ENCODE assay signal across 12 cellular contexts in genomic region chr10:12405342-12406320, GRCh38. TPM values are rescaled to one million over a fixed set of nuclear protein-coding genes. Genes with fewer than 3 reads are reported as not detected.
DNase-seq lines count a peak whose midpoint lies in the region; ATAC-seq, FAIRE-seq and TF ChIP-seq lines count a peak whose summit lies in the region.
"Had no signal": no experiment of that assay in that cellular context is flagged by ENCODE, and none has a peak within 500 bp of the region (broad histone marks: within the 10 kb centered on the region; RNA-seq: fewer than 3 reads in every experiment).

No MANE protein-coding gene starts in this region.

- POLR2A ChIA-PET in activated B cell treated with CpG ODN at 0.5 μM for 24 hours (lab: Charles Lee), result interaction anchor here (0.7 kb wide), 1 partner anchor 47 kb away, joined by 4 read pairs; no protein-coding TSS in a partner anchor
- POLR2A ChIA-PET in activated CD4-positive, alpha-beta T cell treated with anti-CD3 and anti-CD28 coated beads, Interleukin-2, amount 10 ng/mL, durations not matched to agents 7 days and 5 days (lab: Charles Lee), result no interaction called here

- peak overlapping the region; percentile 35 for H3K4me3 Mint-ChIP-seq in stimulated activated naive CD8-positive, alpha-beta T cell treated with anti-CD3 and anti-CD28 coated beads, Interleukin-15, Interleukin-2, amounts not matched to agents 100 ng/mL and 50 ng/mL, for 24 hours
- H3K4me3 Mint-ChIP-seq in activated B cell treated with CpG ODN at 0.5 μM for 24 hours, result no peak overlapping the region
- H3K4me3 Mint-ChIP-seq in activated CD4-positive, alpha-beta T cell treated with anti-CD3 and anti-CD28 coated beads, Interleukin-2, amount 10 ng/mL, durations not matched to agents 7 days and 5 days, result no peak overlapping the region
- H3K4me3 Mint-ChIP-seq: dendritic cell treated with granulocyte-macrophage colony-stimulating factor and Interleukin-4, amounts not matched to agents 40 ng/mL and 50 ng/mL, for 4 days had no signal

- no peaks in the 10 kb centered on the region for H3K27me3 Mint-ChIP-seq in stimulated activated naive CD8-positive, alpha-beta T cell treated with anti-CD3 and anti-CD28 coated beads, Interleukin-15, Interleukin-2, amounts not matched to agents 100 ng/mL and 50 ng/mL, for 24 hours
- H3K27me3 Mint-ChIP-seq in activated B cell treated with CpG ODN at 0.5 μM for 24 hours, result no peaks in the 10 kb centered on the region
- no peaks in the 10 kb centered on the region for H3K27me3 Mint-ChIP-seq in activated CD4-positive, alpha-beta T cell treated with anti-CD3 and anti-CD28 coated beads, Interleukin-2, amount 10 ng/mL, durations not matched to agents 7 days and 5 days
- H3K27me3 Mint-ChIP-seq: dendritic cell treated with granulocyte-macrophage colony-stimulating factor and Interleukin-4, amounts not matched to agents 40 ng/mL and 50 ng/mL, for 4 days had no signal

- ATAC-seq in stimulated activated naive CD8-positive, alpha-beta T cell treated with anti-CD3 and anti-CD28 coated beads, Interleukin-15, Interleukin-2, amounts not matched to agents 100 U/mL and 50 U/mL, for 24 hours, result no peak
- no peak for ATAC-seq in activated B cell treated with CpG ODN at 0.5 μM for 24 hours (ENCODE audit: low read depth)
- no peak for ATAC-seq in HG02852 (IDR thresholded peaks at IDR 0.05; ENCODE audit: unreplicated experiment)

- intact Hi-C loops in activated B cell treated with CpG ODN at 0.5 μM for 24 hours (cut with micrococcal nuclease), result no loop called here

- peaks cover 62% of the 10 kb centered on the region for H3K4me1 Mint-ChIP-seq in stimulated activated naive CD8-positive, alpha-beta T cell treated with anti-CD3 and anti-CD28 coated beads, Interleukin-15, Interleukin-2, amounts not matched to agents 100 ng/mL and 50 ng/mL, for 24 hours (ENCODE audit: low read depth)
- peaks cover 33% of the 10 kb centered on the region for H3K4me1 Mint-ChIP-seq in activated B cell treated with CpG ODN at 0.5 μM for 24 hours
- peaks cover 26% of the 10 kb centered on the region for H3K4me1 Mint-ChIP-seq in activated CD4-positive, alpha-beta T cell treated with anti-CD3 and anti-CD28 coated beads, Interleukin-2, amount 10 ng/mL, durations not matched to agents 7 days and 5 days

- CTCF ChIA-PET in activated B cell treated with CpG ODN at 0.5 μM for 24 hours (lab: Charles Lee), result interaction anchor here (0.8 kb wide), 1 partner anchor 80 kb away, joined by 3 read pairs; no protein-coding TSS in a partner anchor
- CTCF ChIA-PET in activated CD4-positive, alpha-beta T cell treated with anti-CD3 and anti-CD28 coated beads, Interleukin-2, amount 10 ng/mL, durations not matched to agents 7 days and 5 days (lab: Charles Lee), result interaction anchor here (0.5 to 2.7 kb wide), 3 partner anchors 11 to 770 kb away, joined by 3 to 9 read pairs (median 4); no protein-coding TSS in a partner anchor

- DNase-seq in stimulated activated naive CD8-positive, alpha-beta T cell treated with anti-CD3 and anti-CD28 coated beads, Interleukin-15, Interleukin-2, amounts not matched to agents 100 U/mL and 50 U/mL, for 24 hours, result no peak
- no peak for DNase-seq in activated B cell treated with CpG ODN at 0.5 μM for 24 hours
- no peak for DNase-seq in RKO (ENCODE audit: low spot score)
- no peak for DNase-seq in central memory CD4-positive, alpha-beta T cell
- DNase-seq in activated CD4-positive, alpha-beta T cell treated with anti-CD3 and anti-CD28 coated beads, Interleukin-2, amount 10 ng/mL, durations not matched to agents 7 days and 5 days, result no peak
- DNase-seq: activated naive CD4-positive, alpha-beta T cell treated with anti-CD3 and anti-CD28 coated beads, Interleukin-2, amount 50 U/mL, for 16 hours; NCI-H187 treated with DMSO at 0.1 percent for 48 hours; sigmoid colon had no signal

- TF ChIP-seq CTCF in activated B cell treated with CpG ODN at 0.5 μM for 24 hours (IDR thresholded peaks at IDR 0.05), result no peak

- peaks cover 17% of the 10 kb centered on the region for H3K36me3 Mint-ChIP-seq in stimulated activated naive CD8-positive, alpha-beta T cell treated with anti-CD3 and anti-CD28 coated beads, Interleukin-15, Interleukin-2, amounts not matched to agents 100 ng/mL and 50 ng/mL, for 24 hours (ENCODE audit: low read depth)
- peaks cover 58% of the 10 kb centered on the region for H3K36me3 Mint-ChIP-seq in activated B cell treated with CpG ODN at 0.5 μM for 24 hours (ENCODE audit: low read depth)
- H3K36me3 Mint-ChIP-seq in activated CD4-positive, alpha-beta T cell treated with anti-CD3 and anti-CD28 coated beads, Interleukin-2, amount 10 ng/mL, durations not matched to agents 7 days and 5 days (ENCODE audit: low read depth), result peaks cover 3% of the 10 kb centered on the region

- H3K27ac Mint-ChIP-seq in stimulated activated naive CD8-positive, alpha-beta T cell treated with anti-CD3 and anti-CD28 coated beads, Interleukin-15, Interleukin-2, amounts not matched to agents 100 ng/mL and 50 ng/mL, for 24 hours, result peak overlapping the region; percentile 72
- peak overlapping the region; percentile 63 for H3K27ac Mint-ChIP-seq in activated B cell treated with CpG ODN at 0.5 μM for 24 hours
- no peak overlapping the region for H3K27ac Mint-ChIP-seq in activated CD4-positive, alpha-beta T cell treated with anti-CD3 and anti-CD28 coated beads, Interleukin-2, amount 10 ng/mL, durations not matched to agents 7 days and 5 days
- H3K27ac Mint-ChIP-seq: dendritic cell treated with granulocyte-macrophage colony-stimulating factor and Interleukin-4, amounts not matched to agents 40 ng/mL and 50 ng/mL, for 4 days had no signal

- H3K9me3 Mint-ChIP-seq in stimulated activated naive CD8-positive, alpha-beta T cell treated with anti-CD3 and anti-CD28 coated beads, Interleukin-15, Interleukin-2, amounts not matched to agents 100 ng/mL and 50 ng/mL, for 24 hours, result no peaks in the 10 kb centered on the region
- H3K9me3 Mint-ChIP-seq in activated B cell treated with CpG ODN at 0.5 μM for 24 hours, result no peaks in the 10 kb centered on the region
- H3K9me3 Mint-ChIP-seq in activated CD4-positive, alpha-beta T cell treated with anti-CD3 and anti-CD28 coated beads, Interleukin-2, amount 10 ng/mL, durations not matched to agents 7 days and 5 days, result no peaks in the 10 kb centered on the region
- H3K9me3 Mint-ChIP-seq: dendritic cell treated with granulocyte-macrophage colony-stimulating factor and Interleukin-4, amounts not matched to agents 40 ng/mL and 50 ng/mL, for 4 days had no signal

- FAIRE-seq in islet of Langerhans (lab: Jason Lieb, UNC), result peak; percentile 51

RNA-seq across cellular contexts. Expression of gene CAMK1D, which starts 56.3 kb away (rescaled TPM):
- total RNA-seq in activated B cell treated with CpG ODN at 0.5 μM for 24 hours, result 51.7 and 58.8 TPM in 2 replicates
- 10 to 100 TPM; 15.4 to 15.5 TPM for total RNA-seq in activated CD4-positive, alpha-beta T cell treated with anti-CD3 and anti-CD28 coated beads, Interleukin-2, amount 10 ng/mL, durations not matched to agents 7 days and 5 days
